Comparison of ENCODE assay signal across 1 cellular context in genomic region chr16:57634171-57634570, GRCh38.
TF ChIP-seq lines count a peak whose summit lies in the region.

No MANE protein-coding gene starts in this region.

TF ChIP-seq in HCT116, 20 proteins besides CTCF, POLR2A, EP300 and RAD21 (continued from another document):
- no peak for TF ChIP-seq REST (IDR thresholded peaks at IDR 0.05; ENCODE audit: low read depth)
- TF ChIP-seq MAX (IDR thresholded peaks at IDR 0.05): no peak
- TF ChIP-seq EZH2phosphoT487 (IDR thresholded peaks at IDR 0.05; ENCODE audit: borderline replicate concordance): no peak
- TF ChIP-seq EGR1 (IDR thresholded peaks at IDR 0.05; ENCODE audit: low read depth): no peak
- TF ChIP-seq TCF7L2 (IDR thresholded peaks at IDR 0.05; ENCODE audit: borderline replicate concordance, extremely low read depth, insufficient read depth, insufficient read length): no peak
- TF ChIP-seq SIN3A (IDR thresholded peaks at IDR 0.05; ENCODE audit: low read depth): no peak
- TF ChIP-seq ZNF274 (IDR thresholded peaks at IDR 0.05; ENCODE audit: low read depth, low read length): no peak
- TF ChIP-seq SRF (IDR thresholded peaks at IDR 0.05; ENCODE audit: low read depth): no peak
- no peak for TF ChIP-seq SP1 (IDR thresholded peaks at IDR 0.05; ENCODE audit: low read depth)
- no peak for TF ChIP-seq YY1 (IDR thresholded peaks at IDR 0.05; ENCODE audit: extremely low read depth, insufficient replicate concordance, low read depth, low read length)
- TF ChIP-seq POLR2AphosphoS5 (IDR thresholded peaks at IDR 0.05; ENCODE audit: low read depth, low read length): no peak
- TF ChIP-seq FOSL1 (IDR thresholded peaks at IDR 0.05; ENCODE audit: low read depth): no peak
- TF ChIP-seq CBX3 (IDR thresholded peaks at IDR 0.05; ENCODE audit: low read depth): no peak
- no peak for TF ChIP-seq ZBTB33 (IDR thresholded peaks at IDR 0.05; ENCODE audit: extremely low read depth, insufficient replicate concordance, low read length)
- TF ChIP-seq EZH2 (IDR thresholded peaks at IDR 0.05): no peak
